Comparison of ENCODE assay signal across 20 cellular contexts in genomic region chr19:45517238-45517637, GRCh38. TPM values are rescaled to one million over a fixed set of nuclear protein-coding genes. Genes with fewer than 3 reads are reported as not detected.
A peak's percentile ranks its signal among the peaks of the same experiment; 100 is the strongest.
DNase-seq lines count a peak whose midpoint lies in the region; ATAC-seq and TF ChIP-seq lines count a peak whose summit lies in the region.
"Had no signal": no experiment of that assay in that cellular context is flagged by ENCODE, and none has a peak within 500 bp of the region (broad histone marks: within the 10 kb centered on the region; RNA-seq: fewer than 3 reads in every experiment).

No MANE protein-coding gene starts in this region.

- peaks cover 53% of the 10 kb centered on the region for H3K4me1 ChIP-seq in left ventricle myocardium inferior
- peaks cover 54 to 65% of the 10 kb centered on the region in 2 donors for H3K4me1 ChIP-seq in mucosa of rectum (ENCODE audit: control insufficient read depth in 2 of 2, insufficient read depth in 2 of 2, low read length in 2 of 2)
- peaks cover 20% of the 10 kb centered on the region for H3K4me1 ChIP-seq in testis

- H3K4me3 ChIP-seq in left ventricle myocardium inferior (no peak overlapping the region), mucosa of rectum (ENCODE audit: low read length in 2 of 2) (no peak overlapping the region), testis (no peak overlapping the region)
- H3K4me3 ChIP-seq: thoracic aorta had no signal

- H3K27ac ChIP-seq in left ventricle myocardium inferior (replicated peaks) (peak overlapping the region; percentile 5), mucosa of rectum (ENCODE audit: low read depth in 2 of 2, low read length in 2 of 2) (peak overlapping the region; percentile 45 to 65), testis (no peak overlapping the region)
- H3K27ac ChIP-seq: thoracic aorta had no signal

- DNase-seq in left ventricle myocardium inferior (no peak), left cardiac atrium (no peak), testis (no peak)
- no peak for DNase-seq in activated CD8-positive, alpha-beta T cell treated with anti-CD3 and anti-CD28 coated beads, Interleukin-2, amount 10 ng/mL, durations not matched to agents 7 days and 5 days
- DNase-seq: activated effector memory CD4-positive, alpha-beta T cell treated with anti-CD3 and anti-CD28 coated beads, Interleukin-2, amount 50 U/mL, for 16 hours; anterior cingulate cortex; cerebellar nuclear complex; COR-L47; effector memory CD4-positive, alpha-beta T cell; midbrain; NCI-H1694 treated with DMSO at 0.1 percent for 48 hours; NCI-H226; nucleus accumbens; retina; spleen; stimulated activated CD8-positive, alpha-beta memory T cell treated with anti-CD3 and anti-CD28 coated beads, Interleukin-4, amount 100 ng/mL, for 48 hours had no signal

- CTCF ChIA-PET in activated CD8-positive, alpha-beta T cell treated with anti-CD3 and anti-CD28 coated beads, Interleukin-2, amount 10 ng/mL, durations not matched to agents 7 days and 5 days (lab: Charles Lee): interaction anchor here (1.1 kb wide), 1 partner anchor 78 kb away, joined by 3 read pairs; no protein-coding TSS in a partner anchor

- no peaks in the 10 kb centered on the region for H3K27me3 Mint-ChIP-seq in activated CD8-positive, alpha-beta T cell treated with anti-CD3 and anti-CD28 coated beads, Interleukin-2, amount 10 ng/mL, durations not matched to agents 7 days and 5 days (ENCODE audit: low read depth)

- H3K4me1 Mint-ChIP-seq in activated CD8-positive, alpha-beta T cell treated with anti-CD3 and anti-CD28 coated beads, Interleukin-2, amount 10 ng/mL, durations not matched to agents 7 days and 5 days (ENCODE audit: low read depth): peaks cover 63% of the 10 kb centered on the region

- TF ChIP-seq POLR2A in testis (IDR thresholded peaks at IDR 0.05): no peak

- H3K27ac Mint-ChIP-seq in activated CD8-positive, alpha-beta T cell treated with anti-CD3 and anti-CD28 coated beads, Interleukin-2, amount 10 ng/mL, durations not matched to agents 7 days and 5 days: peak overlapping the region; percentile 71

- no peak for ATAC-seq in left cardiac atrium
- no peak for ATAC-seq in activated CD8-positive, alpha-beta T cell treated with anti-CD3 and anti-CD28 coated beads, Interleukin-2, amount 10 ng/mL, durations not matched to agents 7 days and 5 days
- no peak for ATAC-seq in HG03135 (IDR thresholded peaks at IDR 0.05; ENCODE audit: unreplicated experiment)
- no peak for ATAC-seq in HG03025 (IDR thresholded peaks at IDR 0.05; ENCODE audit: low FRiP score, unreplicated experiment)

- whole genome bisulfite sequencing in testis, 2 donors: 52 to 58% methylated on average over 7 of the region's 7 CpGs

- TF ChIP-seq CTCF in left ventricle myocardium inferior (IDR thresholded peaks at IDR 0.05; ENCODE audit: borderline replicate concordance) (no peak), testis (IDR thresholded peaks at IDR 0.05) (no peak)

- no peaks in the 10 kb centered on the region for H3K9me3 ChIP-seq in left ventricle myocardium inferior (replicated peaks)
- no peaks in the 10 kb centered on the region for H3K9me3 ChIP-seq in mucosa of rectum (ENCODE audit: control insufficient read depth in 2 of 2, low read length in 2 of 2)
- no peaks in the 10 kb centered on the region for H3K9me3 ChIP-seq in testis
- H3K9me3 ChIP-seq: spleen, thoracic aorta had no signal

- no peaks in the 10 kb centered on the region for H3K27me3 ChIP-seq in left ventricle myocardium inferior (ENCODE audit: low read depth)
- no peaks in the 10 kb centered on the region for H3K27me3 ChIP-seq in mucosa of rectum (ENCODE audit: control insufficient read depth in 2 of 2, insufficient read depth in 2 of 2, low read length in 2 of 2)
- H3K27me3 ChIP-seq in testis: no peaks in the 10 kb centered on the region
- H3K27me3 ChIP-seq: spleen had no signal

- H3K9me3 Mint-ChIP-seq in activated CD8-positive, alpha-beta T cell treated with anti-CD3 and anti-CD28 coated beads, Interleukin-2, amount 10 ng/mL, durations not matched to agents 7 days and 5 days (ENCODE audit: insufficient read depth): no peaks in the 10 kb centered on the region

- H3K36me3 ChIP-seq in left ventricle myocardium inferior (peaks cover 47% of the 10 kb centered on the region), mucosa of rectum (ENCODE audit: control insufficient read depth in 2 of 2, insufficient read depth in 2 of 2, low read length in 2 of 2) (peaks cover 24 to 27% of the 10 kb centered on the region in 2 donors), testis (ENCODE audit: low read depth, missing control alignments) (no peaks in the 10 kb centered on the region)

- H3K4me3 Mint-ChIP-seq in activated CD8-positive, alpha-beta T cell treated with anti-CD3 and anti-CD28 coated beads, Interleukin-2, amount 10 ng/mL, durations not matched to agents 7 days and 5 days: no peak overlapping the region

- intact Hi-C loops in left ventricle myocardium inferior (cut with micrococcal nuclease) (no loop called here), left cardiac atrium (cut with DNase I) (loop anchor here in 1 of 2 donors (5.0 kb wide), 1 partner anchor 65 kb away; the partner anchor contains the start of gene OPA3), testis (cut with DNase I; ENCODE audit: low total_unique reads) (no loop called here)

- peak overlapping the region in 1 of 2 donors; percentile 24 for H3K9ac ChIP-seq in mucosa of rectum (ENCODE audit: low read depth in 1 of 2, low read length in 2 of 2)

- H3K36me3 Mint-ChIP-seq in activated CD8-positive, alpha-beta T cell treated with anti-CD3 and anti-CD28 coated beads, Interleukin-2, amount 10 ng/mL, durations not matched to agents 7 days and 5 days (ENCODE audit: low read depth): peaks cover 46% of the 10 kb centered on the region

- POLR2A ChIA-PET in activated CD8-positive, alpha-beta T cell treated with anti-CD3 and anti-CD28 coated beads, Interleukin-2, amount 10 ng/mL, durations not matched to agents 7 days and 5 days (lab: Charles Lee): no interaction called here

RNA-seq across cellular contexts. Expression of gene VASP, which starts 10.0 kb away (rescaled TPM):
- total RNA-seq in left ventricle myocardium inferior: 32.8 TPM
- total RNA-seq in left cardiac atrium: 10 to 100 TPM; 48.4 to 91.7 TPM
- total RNA-seq in activated CD8-positive, alpha-beta T cell treated with anti-CD3 and anti-CD28 coated beads, Interleukin-2, amount 10 ng/mL, durations not matched to agents 7 days and 5 days: 100 to 1,000 TPM; 215 to 222 TPM
- total RNA-seq in testis: 10 to 100 TPM; 52.7 to 57.9 TPM
- 37.7 TPM for polyA plus RNA-seq in testis (ENCODE audit: insufficient read depth, low read depth, low replicate concordance)

RNA-seq across cellular contexts. Expression of gene PPM1N, which starts 19.0 kb away (rescaled TPM):
- total RNA-seq in left ventricle myocardium inferior (0.19 TPM), left cardiac atrium (1 to 10 TPM in 1 of 2 donors, under 1 TPM in 1; 0.47 to 1.0 TPM), testis (1 to 10 TPM; 1.9 to 2.3 TPM)
- total RNA-seq in activated CD8-positive, alpha-beta T cell treated with anti-CD3 and anti-CD28 coated beads, Interleukin-2, amount 10 ng/mL, durations not matched to agents 7 days and 5 days: 1 to 10 TPM; 1.6 to 3.2 TPM
- polyA plus RNA-seq in testis (ENCODE audit: insufficient read depth, low read depth, low replicate concordance): 3.4 TPM

RNA-seq across cellular contexts. Expression of gene RTN2, which starts 20.4 kb away (rescaled TPM):
- total RNA-seq in left ventricle myocardium inferior: 19.1 TPM
- 10 to 100 TPM; 13.0 to 16.3 TPM for total RNA-seq in left cardiac atrium
- total RNA-seq in activated CD8-positive, alpha-beta T cell treated with anti-CD3 and anti-CD28 coated beads, Interleukin-2, amount 10 ng/mL, durations not matched to agents 7 days and 5 days: 1 to 10 TPM; 2.0 to 3.4 TPM
- total RNA-seq in testis: 1 to 10 TPM; 5.2 to 5.3 TPM
- polyA plus RNA-seq in testis (ENCODE audit: insufficient read depth, low read depth, low replicate concordance): 4.2 TPM

RNA-seq across cellular contexts. Expression of gene FOSB, which starts 49.4 kb away (rescaled TPM):
- total RNA-seq in left ventricle myocardium inferior (0.33 TPM), left cardiac atrium (1 to 10 TPM; 1.5 to 5.5 TPM), testis (1 to 10 TPM; 1.2 to 3.9 TPM)
- 100 to 1,000 TPM; 154 to 172 TPM for total RNA-seq in activated CD8-positive, alpha-beta T cell treated with anti-CD3 and anti-CD28 coated beads, Interleukin-2, amount 10 ng/mL, durations not matched to agents 7 days and 5 days
- 22.7 TPM for polyA plus RNA-seq in testis (ENCODE audit: insufficient read depth, low read depth, low replicate concordance)

Comparison
In these comparisons a context has a peak if more than half of its experiments do, and no peak if none do; other contexts are left out.
1. H3K27ac ChIP-seq: peak in left ventricle myocardium inferior (single experiment) and mucosa of rectum (2 of 2); none in testis (0 of 2).